8 cellular contexts compared by ENCODE assay signal in genomic region chr13:75760182-75760981, GRCh38.
DNase-seq lines count a peak whose midpoint lies in the region; ATAC-seq and TF ChIP-seq lines count a peak whose summit lies in the region.

No MANE protein-coding gene starts in this region.

- intact Hi-C loops in tibial artery (cut with DNase I; ENCODE audit: low total_unique reads), result no loop called here
- intact Hi-C loops in posterior cingulate gyrus (cut with DNase I), result no loop called here

- H3K4me1 Mint-ChIP-seq in activated naive CD8-positive, alpha-beta T cell treated with anti-CD3 and anti-CD28 coated beads for 36 hours, result peaks cover 53% of the 10 kb centered on the region

- H3K27ac ChIP-seq in tibial artery, result peak overlapping the region; percentile 63 to 68

- peak overlapping the region; percentile 25 to 28 for H3K4me3 ChIP-seq in tibial artery

- H3K4me3 Mint-ChIP-seq in activated naive CD8-positive, alpha-beta T cell treated with anti-CD3 and anti-CD28 coated beads for 36 hours, result peak overlapping the region; percentile 78

- no peaks in the 10 kb centered on the region for H3K9me3 ChIP-seq in tibial artery

- peak overlapping the region; percentile 83 for H3K27ac Mint-ChIP-seq in activated naive CD8-positive, alpha-beta T cell treated with anti-CD3 and anti-CD28 coated beads for 36 hours

- peaks cover 4% of the 10 kb centered on the region for H3K9me3 Mint-ChIP-seq in activated naive CD8-positive, alpha-beta T cell treated with anti-CD3 and anti-CD28 coated beads for 36 hours

- H3K36me3 ChIP-seq in tibial artery, result no peaks in the 10 kb centered on the region

- no peaks in the 10 kb centered on the region for H3K27me3 Mint-ChIP-seq in activated naive CD8-positive, alpha-beta T cell treated with anti-CD3 and anti-CD28 coated beads for 36 hours

- ATAC-seq in GM21619 (IDR thresholded peaks at IDR 0.05; ENCODE audit: unreplicated experiment), result peak; percentile 39

- peaks cover 18% of the 10 kb centered on the region for H3K36me3 Mint-ChIP-seq in activated naive CD8-positive, alpha-beta T cell treated with anti-CD3 and anti-CD28 coated beads for 36 hours

- peaks cover 0 to 36% (median 4%) of the 10 kb centered on the region in 4 donors for H3K4me1 ChIP-seq in tibial artery

- no peak for TF ChIP-seq CTCF in tibial artery (IDR thresholded peaks at IDR 0.05)

- DNase-seq in DMS53 treated with DMSO at 0.1 percent for 48 hours (lab: John Stamatoyannopoulos, UW; ENCODE audit: unreplicated experiment) (peak; percentile 76), NAMALWA (ENCODE audit: low spot score) (peak; percentile 13), kidney tubule cell (ENCODE audit: low spot score) (peak; percentile 80), tibial artery (no peak), posterior cingulate gyrus (no peak)
- DNase-seq in activated naive CD8-positive, alpha-beta T cell treated with anti-CD3 and anti-CD28 coated beads for 36 hours, result peak; percentile 5
- DNase-seq in activated effector memory CD4-positive, alpha-beta T cell treated with anti-CD3 and anti-CD28 coated beads, Interleukin-2, amount 50 U/mL, for 16 hours, result no peak

- H3K27me3 ChIP-seq in tibial artery, result no peaks in the 10 kb centered on the region

Comparison
In these comparisons a context has a peak if more than half of its experiments do, and no peak if none do; other contexts are left out.
1. DNase-seq: peak in DMS53 treated with DMSO at 0.1 percent for 48 hours (single experiment), NAMALWA (single experiment), activated naive CD8-positive, alpha-beta T cell treated with anti-CD3 and anti-CD28 coated beads for 36 hours (single experiment) and kidney tubule cell (single experiment); none in tibial artery (0 of 2), posterior cingulate gyrus (0 of 10) and activated effector memory CD4-positive, alpha-beta T cell treated with anti-CD3 and anti-CD28 coated beads, Interleukin-2, amount 50 U/mL, for 16 hours (single experiment).